32 cellular contexts compared by ENCODE assay signal in genomic region chr17:41581366-41582060, GRCh38. TPM values are rescaled to one million over a fixed set of nuclear protein-coding genes. Genes with fewer than 3 reads are reported as not detected.
"Had no signal": no experiment of that assay in that cellular context is flagged by ENCODE, and none has a peak within 500 bp of the region (broad histone marks: within the 10 kb centered on the region; RNA-seq: fewer than 3 reads in every experiment).

No MANE protein-coding gene starts in this region.

- H3K4me1 Mint-ChIP-seq: activated naive CD4-positive, alpha-beta T cell treated with anti-CD3 and anti-CD28 coated beads, Interleukin-2, amount 10 ng/mL, durations not matched to agents 7 days and 5 days; stimulated activated naive B cell treated with anti-CD40 and anti-IgM and Interleukin-4, amounts not matched to agents 10 μg/mL and 1 μg/mL and 100 μg/mL, for 72 hours had no signal

- H3K9me3 ChIP-seq: gastroesophageal sphincter, ovary, prostate gland, sigmoid colon, stomach, tibial artery had no signal

- H3K27me3 ChIP-seq: hepatocyte, ovary had no signal

- H3K9me3 Mint-ChIP-seq: activated naive CD4-positive, alpha-beta T cell treated with anti-CD3 and anti-CD28 coated beads, Interleukin-2, amount 10 ng/mL, durations not matched to agents 7 days and 5 days; activated naive CD8-positive, alpha-beta T cell treated with anti-CD3 and anti-CD28 coated beads, Interleukin-2, amount 10 ng/mL, durations not matched to agents 7 days and 5 days; activated T-helper 1 cell treated with anti-CD3 and anti-CD28 coated beads, Interleukin-12 subunit alpha, Interleukin-12 subunit beta, Interleukin-2, Interleukin-4 antibody, amounts not matched to agents 30 ng/mL and 10 ng/mL and 1 ng/mL, durations not matched to agents 14 hours and 24 hours and 36 hours; endodermal cell; nephron had no signal

- H3K36me3 Mint-ChIP-seq: activated naive CD4-positive, alpha-beta T cell treated with anti-CD3 and anti-CD28 coated beads, Interleukin-2, amount 10 ng/mL, durations not matched to agents 7 days and 5 days; activated naive CD8-positive, alpha-beta T cell treated with anti-CD3 and anti-CD28 coated beads, Interleukin-2, amount 10 ng/mL, durations not matched to agents 7 days and 5 days; stimulated activated naive B cell treated with anti-CD40 and anti-IgM and Interleukin-4, amounts not matched to agents 10 μg/mL and 1 μg/mL and 100 μg/mL, for 72 hours had no signal

- DNase-seq: activated CD4-positive, alpha-beta T cell treated with anti-CD3 and anti-CD28 coated beads for 48 hours; activated CD4-positive, alpha-beta T cell treated with anti-CD3 and anti-CD28 coated beads, Interleukin-2, amount 50 U/mL, for 48 hours; activated CD8-positive, alpha-beta memory T cell treated with anti-CD3 and anti-CD28 coated beads for 24 hours; activated gamma-delta T cell; activated naive CD4-positive, alpha-beta T cell treated with anti-CD3 and anti-CD28 coated beads, Interleukin-2, amount 10 ng/mL, durations not matched to agents 7 days and 5 days; activated naive CD8-positive, alpha-beta T cell treated with anti-CD3 and anti-CD28 coated beads, Interleukin-2, amount 10 ng/mL, durations not matched to agents 7 days and 5 days; central memory CD4-positive, alpha-beta T cell; endodermal cell; islet precursor cell; left cardiac atrium; left ventricle myocardium superior; ovary; retina; sigmoid colon; stimulated activated CD4-positive, alpha-beta T cell treated with anti-CD3 and anti-CD28 coated beads, Interleukin-15, amount 100 ng/mL, for 24 hours; stimulated activated CD4-positive, alpha-beta T cell treated with anti-CD3 and anti-CD28 coated beads, Interleukin-2, amount 100 ng/mL, for 24 hours; stimulated activated naive B cell treated with anti-CD40 and anti-IgM and Interleukin-4, amounts not matched to agents 10 μg/mL and 1 μg/mL and 100 μg/mL, for 72 hours; stomach; T-helper 9 cell; tibial artery; WERI-Rb-1 had no signal

- H3K4me1 ChIP-seq: gastroesophageal sphincter, prostate gland, sigmoid colon, stomach had no signal

- ATAC-seq: activated CD4-positive, CD25-positive, alpha-beta regulatory T cell treated with anti-CD3 and anti-CD28 coated beads, Interleukin-2, amount 50 U/mL, for 24 hours; gastroesophageal sphincter; left ventricle myocardium superior; stimulated activated naive B cell treated with anti-CD40 and anti-IgM and Interleukin-4, amounts not matched to agents 10 μg/mL and 1 μg/mL and 100 μg/mL, for 72 hours had no signal

- H3K4me2 ChIP-seq: hepatocyte had no signal

- H3K27ac ChIP-seq: gastroesophageal sphincter, hepatocyte, ovary, prostate gland, sigmoid colon, stomach, tibial artery, WERI-Rb-1 had no signal

- H3K4me3 Mint-ChIP-seq: activated naive CD4-positive, alpha-beta T cell treated with anti-CD3 and anti-CD28 coated beads, Interleukin-2, amount 10 ng/mL, durations not matched to agents 7 days and 5 days; activated naive CD8-positive, alpha-beta T cell treated with anti-CD3 and anti-CD28 coated beads, Interleukin-2, amount 10 ng/mL, durations not matched to agents 7 days and 5 days; activated T-helper 1 cell treated with anti-CD3 and anti-CD28 coated beads, Interleukin-12 subunit alpha, Interleukin-12 subunit beta, Interleukin-2, Interleukin-4 antibody, amounts not matched to agents 30 ng/mL and 10 ng/mL and 1 ng/mL, durations not matched to agents 14 hours and 24 hours and 36 hours; endodermal cell; nephron; stimulated activated naive B cell treated with anti-CD40 and anti-IgM and Interleukin-4, amounts not matched to agents 10 μg/mL and 1 μg/mL and 100 μg/mL, for 72 hours had no signal

- H3K27ac Mint-ChIP-seq: activated naive CD4-positive, alpha-beta T cell treated with anti-CD3 and anti-CD28 coated beads, Interleukin-2, amount 10 ng/mL, durations not matched to agents 7 days and 5 days; activated naive CD8-positive, alpha-beta T cell treated with anti-CD3 and anti-CD28 coated beads, Interleukin-2, amount 10 ng/mL, durations not matched to agents 7 days and 5 days; activated T-helper 1 cell treated with anti-CD3 and anti-CD28 coated beads, Interleukin-12 subunit alpha, Interleukin-12 subunit beta, Interleukin-2, Interleukin-4 antibody, amounts not matched to agents 30 ng/mL and 10 ng/mL and 1 ng/mL, durations not matched to agents 14 hours and 24 hours and 36 hours; endodermal cell; nephron; stimulated activated naive B cell treated with anti-CD40 and anti-IgM and Interleukin-4, amounts not matched to agents 10 μg/mL and 1 μg/mL and 100 μg/mL, for 72 hours had no signal

- H3K4me3 ChIP-seq: gastroesophageal sphincter, hepatocyte, ovary, prostate gland, sigmoid colon, stomach, tibial artery had no signal

- H3K79me2 ChIP-seq: hepatocyte had no signal

- H3K36me3 ChIP-seq: gastroesophageal sphincter, ovary, prostate gland, sigmoid colon, stomach, tibial artery, WERI-Rb-1 had no signal

- H2AFZ ChIP-seq: hepatocyte had no signal

- FAIRE-seq: TTC549 had no signal

RNA-seq across cellular contexts. Expression of gene KRT14, which starts 5.2 kb away (rescaled TPM):
- total RNA-seq: activated naive CD8-positive, alpha-beta T cell treated with anti-CD3 and anti-CD28 coated beads, Interleukin-2, amount 10 ng/mL, durations not matched to agents 7 days and 5 days; activated T-helper 1 cell treated with anti-CD3 and anti-CD28 coated beads, Interleukin-12 subunit alpha, Interleukin-12 subunit beta, Interleukin-2, Interleukin-4 antibody, amounts not matched to agents 30 ng/mL and 10 ng/mL and 1 ng/mL, durations not matched to agents 14 hours and 24 hours and 36 hours; endodermal cell; left ventricle myocardium superior; lung microvascular endothelial cell; sigmoid colon; T-helper 1 cell treated with Interleukin-12 subunit alpha and Interleukin-12 subunit beta and Interleukin-4 antibody, amounts not matched to agents 30 ng/mL and 1 ng/mL, for 36 hours; urinary bladder had no signal
- polyA plus RNA-seq: ovary had no signal

RNA-seq across cellular contexts. Expression of gene KRT9, which starts 9.7 kb away (rescaled TPM):
- total RNA-seq: activated naive CD8-positive, alpha-beta T cell treated with anti-CD3 and anti-CD28 coated beads, Interleukin-2, amount 10 ng/mL, durations not matched to agents 7 days and 5 days; activated T-helper 1 cell treated with anti-CD3 and anti-CD28 coated beads, Interleukin-12 subunit alpha, Interleukin-12 subunit beta, Interleukin-2, Interleukin-4 antibody, amounts not matched to agents 30 ng/mL and 10 ng/mL and 1 ng/mL, durations not matched to agents 14 hours and 24 hours and 36 hours; endodermal cell; gastroesophageal sphincter; hepatocyte; left cardiac atrium; left ventricle myocardium superior; lung microvascular endothelial cell; mucosa of gallbladder; ovary; prostate gland; sigmoid colon; stomach; T-helper 1 cell treated with Interleukin-12 subunit alpha and Interleukin-12 subunit beta and Interleukin-4 antibody, amounts not matched to agents 30 ng/mL and 1 ng/mL, for 36 hours; urinary bladder had no signal
- polyA plus RNA-seq: hepatocyte, ovary, sigmoid colon, stomach, urinary bladder had no signal

RNA-seq across cellular contexts. Expression of gene KRT16, which starts 31.1 kb away (rescaled TPM):
- total RNA-seq: activated naive CD8-positive, alpha-beta T cell treated with anti-CD3 and anti-CD28 coated beads, Interleukin-2, amount 10 ng/mL, durations not matched to agents 7 days and 5 days; activated T-helper 1 cell treated with anti-CD3 and anti-CD28 coated beads, Interleukin-12 subunit alpha, Interleukin-12 subunit beta, Interleukin-2, Interleukin-4 antibody, amounts not matched to agents 30 ng/mL and 10 ng/mL and 1 ng/mL, durations not matched to agents 14 hours and 24 hours and 36 hours; endodermal cell; left ventricle myocardium superior; lung microvascular endothelial cell; mucosa of gallbladder; T-helper 1 cell treated with Interleukin-12 subunit alpha and Interleukin-12 subunit beta and Interleukin-4 antibody, amounts not matched to agents 30 ng/mL and 1 ng/mL, for 36 hours; urinary bladder had no signal
- polyA plus RNA-seq: ovary had no signal

RNA-seq across cellular contexts. Expression of gene KRT17, which starts 42.9 kb away (rescaled TPM):
- total RNA-seq: activated naive CD8-positive, alpha-beta T cell treated with anti-CD3 and anti-CD28 coated beads, Interleukin-2, amount 10 ng/mL, durations not matched to agents 7 days and 5 days; activated T-helper 1 cell treated with anti-CD3 and anti-CD28 coated beads, Interleukin-12 subunit alpha, Interleukin-12 subunit beta, Interleukin-2, Interleukin-4 antibody, amounts not matched to agents 30 ng/mL and 10 ng/mL and 1 ng/mL, durations not matched to agents 14 hours and 24 hours and 36 hours; endodermal cell; left cardiac atrium; left ventricle myocardium superior; lung microvascular endothelial cell; mucosa of gallbladder had no signal

RNA-seq across cellular contexts. Expression of gene KRT19, which starts 53.4 kb away (rescaled TPM):
- total RNA-seq: activated naive CD8-positive, alpha-beta T cell treated with anti-CD3 and anti-CD28 coated beads, Interleukin-2, amount 10 ng/mL, durations not matched to agents 7 days and 5 days; activated T-helper 1 cell treated with anti-CD3 and anti-CD28 coated beads, Interleukin-12 subunit alpha, Interleukin-12 subunit beta, Interleukin-2, Interleukin-4 antibody, amounts not matched to agents 30 ng/mL and 10 ng/mL and 1 ng/mL, durations not matched to agents 14 hours and 24 hours and 36 hours; T-helper 1 cell treated with Interleukin-12 subunit alpha and Interleukin-12 subunit beta and Interleukin-4 antibody, amounts not matched to agents 30 ng/mL and 1 ng/mL, for 36 hours had no signal
